In genomic region chr2:226802573-226802972, GRCh38 we compare ENCODE assay signal across 8 cellular contexts. TPM values are rescaled to one million over a fixed set of nuclear protein-coding genes. Genes with fewer than 3 reads are reported as not detected.
DNase-seq lines count a peak whose midpoint lies in the region; ATAC-seq and TF ChIP-seq lines count a peak whose summit lies in the region.

No MANE protein-coding gene starts in this region.

- H3K36me3 Mint-ChIP-seq in nephron (ENCODE audit: low read depth), result no peaks in the 10 kb centered on the region
- H3K36me3 Mint-ChIP-seq in activated T-helper 2 cell treated with anti-CD3 and anti-CD28 coated beads, Interferon-gamma antibody, Interleukin-2, Interleukin-4, amounts not matched to agents 10 μg/mL and 5 μg/mL and 100 μg/mL, durations not matched to agents 14 hours and 24 hours and 36 hours (ENCODE audit: low read depth), result no peaks in the 10 kb centered on the region

- in situ Hi-C loops in Panc1 (cut with HindIII; ENCODE audit: low pct_unique_long_range_greater_than_20kb, low sequenced_read_pairs), result no loop called here

- H3K4me3 ChIP-seq in Panc1 (ENCODE audit: low read depth in 2 of 2, low read length in 2 of 2), result no peak overlapping the region

- POLR2A ChIA-PET in Panc1 (lab: Charles Lee), result no interaction called here

- H3K9me3 ChIP-seq in Panc1 (ENCODE audit: control insufficient read depth, insufficient read depth, low read depth, low read length), result no peaks in the 10 kb centered on the region

- H3K27ac ChIP-seq in Panc1 (ENCODE audit: low read length), result no peak overlapping the region; the same call in 1 of the 2 replicates

- no peaks in the 10 kb centered on the region for H3K36me3 ChIP-seq in Panc1 (ENCODE audit: control insufficient read depth, insufficient read depth, low read length)

- TF ChIP-seq CTCF in LNCAP (IDR thresholded peaks at IDR 0.05) (peak; percentile 65), Panc1 (IDR thresholded peaks at IDR 0.05) (peak; percentile 71; the same call in 1 of the 2 replicates), nephron (IDR thresholded peaks at IDR 0.05; ENCODE audit: unreplicated experiment in 3 of 3) (peak; percentile 73 to 76 (median 74))

- H3K9me3 Mint-ChIP-seq in nephron, result no peaks in the 10 kb centered on the region
- no peaks in the 10 kb centered on the region for H3K9me3 Mint-ChIP-seq in activated T-helper 2 cell treated with anti-CD3 and anti-CD28 coated beads, Interferon-gamma antibody, Interleukin-2, Interleukin-4, amounts not matched to agents 10 μg/mL and 5 μg/mL and 100 μg/mL, durations not matched to agents 14 hours and 24 hours and 36 hours

- no TSS peak for BruUV-seq in Panc1 (replicated peaks; lab: Mats Ljungman, UMichigan)

- peaks cover 16% of the 10 kb centered on the region for H3K4me1 Mint-ChIP-seq in nephron
- H3K4me1 Mint-ChIP-seq in activated T-helper 2 cell treated with anti-CD3 and anti-CD28 coated beads, Interferon-gamma antibody, Interleukin-2, Interleukin-4, amounts not matched to agents 10 μg/mL and 5 μg/mL and 100 μg/mL, durations not matched to agents 14 hours and 24 hours and 36 hours (ENCODE audit: low read depth), result peaks cover 14% of the 10 kb centered on the region

- intact Hi-C loops in Panc1 (cut with micrococcal nuclease; ENCODE audit: unreplicated experiment), result loop anchor here (5.0 kb wide), 1 partner anchor 305 kb away; no protein-coding TSS in a partner anchor
- intact Hi-C loops in activated T-helper 2 cell treated with anti-CD3 and anti-CD28 coated beads, Interferon-gamma antibody, Interleukin-2, Interleukin-4, amounts not matched to agents 10 μg/mL and 5 μg/mL and 100 μg/mL, durations not matched to agents 14 hours and 24 hours and 36 hours (cut with micrococcal nuclease), result loop anchor here (1.0 to 10.0 kb wide), 6 partner anchors 304 to 1134 kb away; no protein-coding TSS in a partner anchor

- H3K27me3 ChIP-seq in Panc1 (ENCODE audit: control insufficient read depth, insufficient read depth, low read length), result no peaks in the 10 kb centered on the region

- peak; percentile 84 for DNase-seq in ELR (ENCODE audit: low read depth)
- no peak for DNase-seq in Panc1 (ENCODE audit: low read depth, low spot score)
- DNase-seq in effector CD4-positive, alpha-beta T cell, result peak; percentile 8
- DNase-seq in OCI-M2 (lab: John Stamatoyannopoulos, UW; ENCODE audit: unreplicated experiment), result no peak
- DNase-seq in activated T-helper 2 cell treated with anti-CD3 and anti-CD28 coated beads, Interferon-gamma antibody, Interleukin-2, Interleukin-4, amounts not matched to agents 10 μg/mL and 5 μg/mL and 100 μg/mL, durations not matched to agents 14 hours and 24 hours and 36 hours (ENCODE audit: low spot score), result no peak

- H3K4me1 ChIP-seq in Panc1 (ENCODE audit: control insufficient read depth, insufficient read depth, low read length), result peaks cover 14% of the 10 kb centered on the region

- H3K27ac Mint-ChIP-seq in nephron, result no peak overlapping the region
- H3K27ac Mint-ChIP-seq in activated T-helper 2 cell treated with anti-CD3 and anti-CD28 coated beads, Interferon-gamma antibody, Interleukin-2, Interleukin-4, amounts not matched to agents 10 μg/mL and 5 μg/mL and 100 μg/mL, durations not matched to agents 14 hours and 24 hours and 36 hours, result no peak overlapping the region

- H3K4me3 Mint-ChIP-seq in nephron, result peak overlapping the region; percentile 17 to 36 (median 20)
- H3K4me3 Mint-ChIP-seq in activated T-helper 2 cell treated with anti-CD3 and anti-CD28 coated beads, Interferon-gamma antibody, Interleukin-2, Interleukin-4, amounts not matched to agents 10 μg/mL and 5 μg/mL and 100 μg/mL, durations not matched to agents 14 hours and 24 hours and 36 hours (ENCODE audit: low read depth), result no peak overlapping the region

- no peaks in the 10 kb centered on the region for H3K27me3 Mint-ChIP-seq in nephron (ENCODE audit: low read depth)
- peaks cover 19% of the 10 kb centered on the region for H3K27me3 Mint-ChIP-seq in activated T-helper 2 cell treated with anti-CD3 and anti-CD28 coated beads, Interferon-gamma antibody, Interleukin-2, Interleukin-4, amounts not matched to agents 10 μg/mL and 5 μg/mL and 100 μg/mL, durations not matched to agents 14 hours and 24 hours and 36 hours (ENCODE audit: low read depth)

- ATAC-seq in Panc1 (no peak), GM21447 (IDR thresholded peaks at IDR 0.05; ENCODE audit: unreplicated experiment) (no peak)

- CTCF ChIA-PET in Panc1 (lab: Charles Lee), result interaction anchor here (0.6 to 1.5 kb wide), 5 partner anchors 30 to 1137 kb away, joined by 3 to 12 read pairs (median 4); no protein-coding TSS in a partner anchor

RNA-seq across cellular contexts. Expression of gene IRS1, which starts 3.0 kb away (rescaled TPM):
- total RNA-seq in Panc1 (2021; ENCODE audit: unreplicated experiment), result 27.3 TPM
- 19.6 TPM for polyA plus RNA-seq in Panc1 (2012; ENCODE audit: insufficient read length)
- total RNA-seq in activated T-helper 2 cell treated with anti-CD3 and anti-CD28 coated beads, Interferon-gamma antibody, Interleukin-2, Interleukin-4, amounts not matched to agents 10 μg/mL and 5 μg/mL and 100 μg/mL, durations not matched to agents 14 hours and 24 hours and 36 hours, result 1.9 and 3.1 TPM in 2 replicates

RNA-seq across cellular contexts. Expression of gene RHBDD1, which starts 33.3 kb away (rescaled TPM):
- total RNA-seq in Panc1 (2021; ENCODE audit: unreplicated experiment), result 25.3 TPM
- polyA plus RNA-seq in Panc1 (2012; ENCODE audit: insufficient read length), result 11.6 TPM
- 40.9 and 42.2 TPM in 2 replicates for total RNA-seq in activated T-helper 2 cell treated with anti-CD3 and anti-CD28 coated beads, Interferon-gamma antibody, Interleukin-2, Interleukin-4, amounts not matched to agents 10 μg/mL and 5 μg/mL and 100 μg/mL, durations not matched to agents 14 hours and 24 hours and 36 hours

Comparison
In these comparisons a context has a peak if more than half of its experiments do, and no peak if none do; other contexts are left out.
1. DNase-seq: peak in ELR (single experiment) and effector CD4-positive, alpha-beta T cell (single experiment); none in Panc1 (single experiment), OCI-M2 (single experiment) and activated T-helper 2 cell treated with anti-CD3 and anti-CD28 coated beads, Interferon-gamma antibody, Interleukin-2, Interleukin-4, amounts not matched to agents 10 μg/mL and 5 μg/mL and 100 μg/mL, durations not matched to agents 14 hours and 24 hours and 36 hours (single experiment).
2. Peak in every context shown above with its lines, with median percentiles within 50 percentile points of each other: CTCF ChIP-seq.